8 cellular contexts compared by ENCODE assay signal in the genomic region with DNA sequence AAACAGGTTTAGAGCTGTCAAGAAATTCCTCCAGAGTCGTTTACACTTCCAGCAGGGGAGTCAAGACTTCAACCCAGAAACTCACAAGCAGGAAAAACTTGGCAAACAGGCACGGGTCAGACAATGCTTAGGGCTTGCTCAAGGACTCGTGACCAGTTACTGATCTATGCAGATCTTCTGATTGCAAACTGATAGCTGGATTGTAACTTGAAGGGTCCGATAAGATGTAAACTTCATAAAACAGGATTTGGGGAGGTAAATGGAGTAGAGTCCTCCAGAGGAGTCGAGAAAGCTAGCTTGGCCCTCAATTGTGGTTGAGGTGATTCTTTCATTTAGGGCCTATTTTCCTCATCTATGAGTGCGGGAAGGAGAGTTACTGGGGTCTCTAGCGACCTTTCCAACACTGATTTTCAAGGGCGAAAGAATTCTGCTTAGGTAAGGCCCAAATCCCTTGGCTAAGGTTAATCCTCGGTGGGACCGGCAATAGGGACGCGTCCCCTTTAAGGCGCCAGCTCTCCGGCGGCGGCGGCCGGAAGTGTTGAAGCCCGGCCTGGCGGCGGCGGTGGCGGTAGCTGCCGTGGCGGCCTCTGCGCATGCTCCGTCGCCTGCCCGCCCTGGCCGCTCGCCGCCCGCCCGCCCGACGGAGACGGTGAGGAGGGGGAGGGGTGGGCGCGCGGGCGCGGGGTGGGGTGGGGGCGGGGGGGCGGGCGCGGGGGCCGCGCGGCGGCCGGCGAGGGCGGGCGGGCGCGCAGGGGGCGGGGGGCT. TPM values are rescaled to one million over a fixed set of nuclear protein-coding genes. Genes with fewer than 3 reads are reported as not detected.
DNase-seq lines count a peak whose midpoint lies in the region; FAIRE-seq and TF ChIP-seq lines count a peak whose summit lies in the region.

A gene with protein sequence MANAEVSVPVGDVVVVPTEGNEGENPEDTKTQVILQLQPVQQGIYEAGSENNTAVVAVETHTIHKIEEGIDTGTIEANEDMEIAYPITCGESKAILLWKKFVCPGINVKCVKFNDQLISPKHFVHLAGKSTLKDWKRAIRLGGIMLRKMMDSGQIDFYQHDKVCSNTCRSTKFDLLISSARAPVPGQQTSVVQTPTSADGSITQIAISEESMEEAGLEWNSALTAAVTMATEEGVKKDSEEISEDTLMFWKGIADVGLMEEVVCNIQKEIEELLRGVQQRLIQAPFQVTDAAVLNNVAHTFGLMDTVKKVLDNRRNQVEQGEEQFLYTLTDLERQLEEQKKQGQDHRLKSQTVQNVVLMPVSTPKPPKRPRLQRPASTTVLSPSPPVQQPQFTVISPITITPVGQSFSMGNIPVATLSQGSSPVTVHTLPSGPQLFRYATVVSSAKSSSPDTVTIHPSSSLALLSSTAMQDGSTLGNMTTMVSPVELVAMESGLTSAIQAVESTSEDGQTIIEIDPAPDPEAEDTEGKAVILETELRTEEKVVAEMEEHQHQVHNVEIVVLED (plus strand): TSS at position 594 of the 765 bp plus-strand sequence. CDS start 14,829 bp downstream, outside the sequence.

- H3K4me1 ChIP-seq in CD8-positive, alpha-beta memory T cell (ENCODE audit: insufficient read depth, low read length): peaks cover 5% of the 10 kb centered on the region
- H3K4me1 ChIP-seq in H1 (replicated peaks in 1 of 4; ENCODE audit: control insufficient read depth in 3 of 4, insufficient read depth in 4 of 4, low read length in 3 of 4): peaks cover 4 to 15% (median 7%) of the 10 kb centered on the region in 4 experiments; a peak in 5 of 7 replicates
- peaks cover 3% of the 10 kb centered on the region for H3K4me1 ChIP-seq in mesendoderm (ENCODE audit: control insufficient read depth, low read depth, low read length)

- H3K36me3 Mint-ChIP-seq in CD8-positive, alpha-beta memory T cell: peaks cover 0 to 13% (median 0%) of the 10 kb centered on the region in 3 donors

- no peaks in the 10 kb centered on the region for H4K20me1 ChIP-seq in H1 (replicated peaks in 1 of 2; ENCODE audit: control insufficient read depth in 1 of 2, insufficient read depth in 2 of 2, low read length in 2 of 2)

- peak within 1 kb of the TSS; percentile 85; the same call in 1 of the 2 replicates for H2BK5ac ChIP-seq in H1 (ENCODE audit: low read depth, low read length)
- H2BK5ac ChIP-seq in mesendoderm (ENCODE audit: low read length): peak within 1 kb of the TSS; percentile 93

- peak; percentile 76 to 90 (median 82) for DNase-seq in CD8-positive, alpha-beta memory T cell
- DNase-seq in GM20000 (ENCODE audit: low spot score) (peak; percentile 96), HT1080 (ENCODE audit: low read depth) (peak; percentile 78), NOMO-1 treated with dmso at 0.1 percent for 144 hours (lab: John Stamatoyannopoulos, UW; ENCODE audit: unreplicated experiment) (peak; percentile 83), H1 (ENCODE audit: low read depth in 1 of 2, low spot score in 2 of 2) (peak in 1 of 2 experiments; percentile 83), mesendoderm (peak; percentile 96)
- DNase-seq in activated CD8-positive, alpha-beta memory T cell treated with anti-CD3 and anti-CD28 coated beads, Interleukin-2, amount 50 U/mL, for 1 hour (ENCODE audit: extremely low read depth): peak; percentile 43
- peak; percentile 70 for DNase-seq in stimulated activated CD8-positive, alpha-beta memory T cell treated with anti-CD3 and anti-CD28 coated beads, Interleukin-12 subunit alpha, Interleukin-12 subunit beta, amount 100 ng/mL, for 24 hours (ENCODE audit: extremely low read depth)

- peak within 1 kb of the TSS; percentile 92 to 97 (median 95) for H3K4me3 Mint-ChIP-seq in CD8-positive, alpha-beta memory T cell

- H2AK5ac ChIP-seq in H1 (ENCODE audit: low read depth, low read length): 0 out of 2 replicates have a peak within 1 kb of the TSS, but pooled peaks have one; percentile 11
- H2AK5ac ChIP-seq in mesendoderm (ENCODE audit: low read length): no peak within 1 kb of the TSS

- 7% methylated on average over 26 of the region's 57 CpGs; no CpG with 5 or more reads in 1 of the 2 experiments for WGBS in H1 (ENCODE audit: extremely low coverage in 1 of 2, insufficient coverage in 1 of 2, insufficient read length in 1 of 2, insufficient replicate concordance in 2 of 2, low coverage in 1 of 2, low lambda C conversion rate in 2 of 2, missing lambda C conversion rate in 1 of 2), 2 experiments
- WGBS in mesendoderm (ENCODE audit: extremely low coverage, insufficient coverage, low lambda C conversion rate): no CpG with 5 or more reads among the region's 57 CpGs

- no peaks in the 10 kb centered on the region for H3K36me3 ChIP-seq in CD8-positive, alpha-beta memory T cell (ENCODE audit: insufficient read depth, low read length)
- H3K36me3 ChIP-seq in H1 (ENCODE audit: control insufficient read depth in 2 of 4, insufficient read depth in 4 of 4, low read length in 3 of 4): no peaks in the 10 kb centered on the region
- no peaks in the 10 kb centered on the region for H3K36me3 ChIP-seq in mesendoderm (ENCODE audit: control insufficient read depth, insufficient read depth, low read length)

- peak within 1 kb of the TSS; percentile 4; the same call in 1 of the 2 replicates for H2BK20ac ChIP-seq in H1 (ENCODE audit: low read length)

- H3K14ac ChIP-seq in H1 (ENCODE audit: insufficient read length): no peak within 1 kb of the TSS

- peak within 1 kb of the TSS; percentile 51 for H4K91ac ChIP-seq in H1 (replicated peaks; ENCODE audit: insufficient read length, low read length)

- POLR2A ChIA-PET in CD8-positive, alpha-beta memory T cell (lab: Charles Lee): interaction anchor here (0.6 to 3.0 kb wide), 20 partner anchors 10 to 513 kb away, joined by 3 to 83 read pairs (median 6); a partner anchor contains a TSS
- POLR2A ChIA-PET in H1 (lab: Charles Lee; ENCODE audit: partially characterized antibody): interaction anchor here (0.6 to 6.0 kb wide), 20 partner anchors 10 to 510 kb away, joined by 3 to 56 read pairs (median 4); a partner anchor contains a TSS

- no peak for TF ChIP-seq EP300 in H1 (IDR thresholded peaks at IDR 0.05; ENCODE audit: borderline replicate concordance in 1 of 2, low read depth in 2 of 2, low read length in 2 of 2)

- H3K9ac ChIP-seq in H1 (replicated peaks in 1 of 4; ENCODE audit: extremely low read depth in 1 of 4, low read depth in 3 of 4, low read length in 3 of 4) (peak within 1 kb of the TSS; percentile 79 to 92 (median 85)), mesendoderm (ENCODE audit: low read length) (peak within 1 kb of the TSS; percentile 95)

- H3K4ac ChIP-seq in H1 (replicated peaks; ENCODE audit: insufficient read length, low read depth, low read length) (no peak within 1 kb of the TSS), mesendoderm (ENCODE audit: low read depth, low read length) (peak within 1 kb of the TSS; percentile 99)

- peak within 1 kb of the TSS; percentile 81; the same call in 1 of the 2 replicates for H2AFZ ChIP-seq in H1 (ENCODE audit: low read length)

- peak within 1 kb of the TSS; percentile 93 for H3K4me3 ChIP-seq in CD8-positive, alpha-beta memory T cell (ENCODE audit: low read length)
- H3K4me3 ChIP-seq in H1 (ENCODE audit: extremely low read depth in 1 of 4, insufficient read depth in 2 of 4, low read depth in 3 of 4, low read length in 4 of 4) (peak within 1 kb of the TSS; percentile 77 to 94 (median 79)), mesendoderm (ENCODE audit: low read length) (peak within 1 kb of the TSS; percentile 84)

- no peak within 1 kb of the TSS for H3K23ac ChIP-seq in H1 (ENCODE audit: insufficient read length)
- peak within 1 kb of the TSS; percentile 20 for H3K23ac ChIP-seq in mesendoderm (ENCODE audit: low read length)

- H3K4me2 ChIP-seq in H1 (ENCODE audit: insufficient read depth in 1 of 2, low read depth in 2 of 2, low read length in 2 of 2) (peak within 1 kb of the TSS; percentile 89 to 98), mesendoderm (ENCODE audit: low read length) (peak within 1 kb of the TSS; percentile 93)

- TF ChIP-seq CTCF in GM20000 (IDR thresholded peaks at IDR 0.05; ENCODE audit: extremely low read depth, missing control alignments): no peak
- no peak for TF ChIP-seq CTCF in H1 (IDR thresholded peaks at IDR 0.05; ENCODE audit: control extremely low read depth in 1 of 3, insufficient read depth in 1 of 3, low read depth in 1 of 3, low read length in 3 of 3)

- H3K4me1 Mint-ChIP-seq in CD8-positive, alpha-beta memory T cell: peaks cover 17 to 30% (median 23%) of the 10 kb centered on the region in 3 donors

- peak within 1 kb of the TSS; percentile 94 for H3K27ac ChIP-seq in CD8-positive, alpha-beta memory T cell (ENCODE audit: low read depth, low read length)
- H3K27ac ChIP-seq in H1 (ENCODE audit: low read depth, low read length) (peak within 1 kb of the TSS; percentile 87), mesendoderm (ENCODE audit: low read depth, low read length) (peak within 1 kb of the TSS; percentile 100)

- peaks cover 0 to 1% of the 10 kb centered on the region in 2 donors for H3K27me3 Mint-ChIP-seq in CD8-positive, alpha-beta memory T cell

- H3K23me2 ChIP-seq in H1 (ENCODE audit: low read depth, low read length): peaks cover 10% of the 10 kb centered on the region; the same call in 1 of the 2 replicates

- CTCF ChIA-PET in CD8-positive, alpha-beta memory T cell (lab: Charles Lee): interaction anchor here (1.0 to 4.4 kb wide), 5 partner anchors 16 to 87 kb away, joined by 3 to 31 read pairs (median 14); a partner anchor contains a TSS
- CTCF ChIA-PET in H1 (lab: Charles Lee; ENCODE audit: partially characterized antibody): interaction anchor here (0.6 to 4.1 kb wide), 5 partner anchors 12 to 389 kb away, joined by 3 to 12 read pairs (median 4); a partner anchor contains a TSS

- H4K8ac ChIP-seq in H1 (ENCODE audit: extremely low read depth, insufficient read depth, low read length) (peak within 1 kb of the TSS; percentile 95; the same call in 1 of the 2 replicates), mesendoderm (ENCODE audit: low read depth, low read length) (peak within 1 kb of the TSS; percentile 97)

- H2BK12ac ChIP-seq in H1 (ENCODE audit: low read depth, low read length): peak within 1 kb of the TSS; percentile 4; the same call in 1 of the 2 replicates

- peak within 1 kb of the TSS; percentile 81 for H3K18ac ChIP-seq in H1 (ENCODE audit: extremely low read depth, low read length)
- H3K18ac ChIP-seq in mesendoderm (ENCODE audit: low read length): peak within 1 kb of the TSS; percentile 100

- H4K5ac ChIP-seq in H1 (ENCODE audit: insufficient read length, low read depth, low read length) (peak within 1 kb of the TSS; percentile 38), mesendoderm (ENCODE audit: low read length) (no peak within 1 kb of the TSS)

- no peaks in the 10 kb centered on the region for H3K79me1 ChIP-seq in H1 (ENCODE audit: low read depth, low read length)
- no peaks in the 10 kb centered on the region for H3K79me1 ChIP-seq in mesendoderm (ENCODE audit: low read length)

- FAIRE-seq in H1 (lab: Jason Lieb, UNC): peak; percentile 66

- no peak for TF ChIP-seq RAD21 in H1 (IDR thresholded peaks at IDR 0.05 in 1 of 2, conservative IDR thresholded peaks at IDR 0.05 in 1 of 2; ENCODE audit: low read depth in 2 of 2, low read length in 2 of 2)

- H3K79me2 ChIP-seq in H1 (ENCODE audit: control insufficient read depth in 1 of 2, insufficient read depth in 2 of 2, low read length in 2 of 2) (peaks cover 0 to 22% of the 10 kb centered on the region in 2 experiments; a peak in 2 of 4 replicates), mesendoderm (ENCODE audit: control insufficient read depth, insufficient read depth, low read length) (peaks cover 12% of the 10 kb centered on the region)

- H2BK15ac ChIP-seq in H1 (ENCODE audit: low read length) (peak within 1 kb of the TSS; percentile 40), mesendoderm (replicated peaks; ENCODE audit: low read depth) (peak within 1 kb of the TSS; percentile 8)

- H3K27me3 ChIP-seq in CD8-positive, alpha-beta memory T cell (ENCODE audit: insufficient read depth, low read length, poor library complexity, severe bottlenecking): no peaks in the 10 kb centered on the region
- H3K27me3 ChIP-seq in H1 (replicated peaks in 1 of 4; ENCODE audit: control insufficient read depth in 3 of 4, extremely low read depth in 1 of 4, insufficient read depth in 3 of 4, low read length in 3 of 4) (no peaks in the 10 kb centered on the region), mesendoderm (ENCODE audit: insufficient read depth, low read length, poor library complexity) (no peaks in the 10 kb centered on the region)

- no peaks in the 10 kb centered on the region for H3K9me3 Mint-ChIP-seq in CD8-positive, alpha-beta memory T cell

- peak within 1 kb of the TSS; percentile 97 to 100 (median 99) for H3K27ac Mint-ChIP-seq in CD8-positive, alpha-beta memory T cell

- peak in 1 of 2 experiments; percentile 23; a peak in 1 of 3 replicates for TF ChIP-seq POLR2A in H1 (IDR thresholded peaks at IDR 0.05; ENCODE audit: control extremely low read depth in 1 of 2, low read depth in 2 of 2, low read length in 2 of 2)

- H3K56ac ChIP-seq in H1 (replicated peaks; ENCODE audit: insufficient read length, low read depth, low read length) (peak within 1 kb of the TSS; percentile 17), mesendoderm (ENCODE audit: low read length) (peak within 1 kb of the TSS; percentile 95)

- no peaks in the 10 kb centered on the region for H3K9me3 ChIP-seq in CD8-positive, alpha-beta memory T cell (ENCODE audit: low read length)
- H3K9me3 ChIP-seq in H1 (ENCODE audit: insufficient read depth in 2 of 2, low read depth in 1 of 2, low read length in 1 of 2): no peaks in the 10 kb centered on the region

- H2BK120ac ChIP-seq in H1 (replicated peaks; ENCODE audit: low read depth, low read length) (no peak within 1 kb of the TSS), mesendoderm (ENCODE audit: low read depth, low read length) (peak within 1 kb of the TSS; percentile 99)

RNA-seq across cellular contexts. Expression of the gene that starts here (rescaled TPM):
- total RNA-seq in CD8-positive, alpha-beta memory T cell: 10 to 100 TPM; 21.3 to 21.8 TPM
- polyA plus RNA-seq in CD8-positive, alpha-beta memory T cell: 24.3 TPM
- total RNA-seq in HT1080 (2014; rRNA removed; shearing (Covaris generic)): 7.7 and 9.2 TPM in 2 replicates
- polyA plus RNA-seq in HT1080 (2015; cell fraction: cytosol; rRNA removed): 9.1 and 9.7 TPM in 2 replicates
- polyA plus RNA-seq in HT1080 (2015; cell fraction: nucleus; rRNA removed): 8.5 and 10.5 TPM in 2 replicates
- total RNA-seq in H1 (2021; fragmentation: NEBNext Ultra II Directional; extraction: Animal tissue kit (Norgen Biotek cat#: 25700)): 26.2 and 28.1 TPM in 2 replicates
- polyA plus RNA-seq in H1 (2011; rRNA removed): 10.9 and 13.3 TPM in 2 replicates
- polyA plus RNA-seq in H1 (2011; cell fraction: cytosol; rRNA removed): 12.0 TPM
- polyA plus RNA-seq in H1 (2011; cell fraction: nucleus; rRNA removed): 12.3 TPM
- polyA plus RNA-seq in H1 (2012, experiment 1 of 2): 16.2 to 18.6 TPM (median 17.5 TPM) in 4 replicates
- polyA plus RNA-seq in H1 (2012, experiment 2 of 2): 5.4 TPM
- 12.8 TPM for polyA plus RNA-seq in H1 (2013, experiment 1 of 2)
- polyA plus RNA-seq in H1 (2013, experiment 2 of 2): 12.9 TPM
- polyA minus RNA-seq in H1 (2011; rRNA and poly(A)+ RNA removed): 30.7 and 36.4 TPM in 2 replicates
- 10.3 TPM for polyA minus RNA-seq in H1 (2011; cell fraction: cytosol; rRNA and poly(A)+ RNA removed)
- 8.9 TPM for polyA minus RNA-seq in H1 (2011; cell fraction: nucleus; rRNA and poly(A)+ RNA removed)
- polyA plus RNA-seq in mesendoderm (2013, experiment 1 of 2): 14.9 TPM
- polyA plus RNA-seq in mesendoderm (2013, experiment 2 of 2): 14.4 TPM
